Comparison of ENCODE assay signal across 39 cellular contexts in genomic region chr17:7801582-7801981, GRCh38. TPM values are rescaled to one million over a fixed set of nuclear protein-coding genes. Genes with fewer than 3 reads are reported as not detected.
"Had no signal": no experiment of that assay in that cellular context is flagged by ENCODE, and none has a peak within 500 bp of the region (broad histone marks: within the 10 kb centered on the region; RNA-seq: fewer than 3 reads in every experiment).

No MANE protein-coding gene starts in this region.

- H3K27me3 ChIP-seq: adrenal gland, body of pancreas, breast epithelium, MG63, Peyer's patch, SJSA1 had no signal

- H3K36me3 Mint-ChIP-seq: activated naive CD8-positive, alpha-beta T cell treated with anti-CD3 and anti-CD28 coated beads for 36 hours had no signal

- H3K4me3 Mint-ChIP-seq: activated B cell treated with CpG ODN at 0.5 μM for 24 hours; activated CD4-positive, alpha-beta memory T cell treated with anti-CD3 and anti-CD28 coated beads, Interleukin-2, amount 10 ng/mL, durations not matched to agents 7 days and 5 days; activated naive CD8-positive, alpha-beta T cell treated with anti-CD3 and anti-CD28 coated beads for 36 hours; activated T-cell treated with anti-CD3 and anti-CD28 coated beads, Interleukin-2, amount 50 U/mL, for 72 hours; activated T-helper 17 cell treated with anti-CD3 and anti-CD28 coated beads, Interleukin-2, amount 50 U/mL, for 72 hours had no signal

- H3K4me1 Mint-ChIP-seq: activated B cell treated with CpG ODN at 0.5 μM for 24 hours; activated CD4-positive, alpha-beta memory T cell treated with anti-CD3 and anti-CD28 coated beads, Interleukin-2, amount 10 ng/mL, durations not matched to agents 7 days and 5 days; activated naive CD8-positive, alpha-beta T cell treated with anti-CD3 and anti-CD28 coated beads for 36 hours; activated T-helper 17 cell treated with anti-CD3 and anti-CD28 coated beads, Interleukin-2, amount 50 U/mL, for 72 hours had no signal

- ATAC-seq: activated T-cell treated with anti-CD3 and anti-CD28 coated beads, Interleukin-2, amount 50 U/mL, for 72 hours; activated T-helper 17 cell treated with anti-CD3 and anti-CD28 coated beads, Interleukin-2, amount 50 U/mL, for 72 hours; body of pancreas; PC-3; SK-N-SH treated with all-trans-retinoic acid at 6 μM for 48 hours had no signal

- H3K36me3 ChIP-seq: adrenal gland, breast epithelium, MG63, Peyer's patch, SJSA1 had no signal

- H3K9me3 ChIP-seq: adrenal gland, body of pancreas, breast epithelium, MG63, Peyer's patch, SJSA1 had no signal

- H3K9me3 Mint-ChIP-seq: activated B cell treated with CpG ODN at 0.5 μM for 24 hours; activated CD4-positive, alpha-beta memory T cell treated with anti-CD3 and anti-CD28 coated beads, Interleukin-2, amount 10 ng/mL, durations not matched to agents 7 days and 5 days; activated naive CD8-positive, alpha-beta T cell treated with anti-CD3 and anti-CD28 coated beads for 36 hours; activated T-cell treated with anti-CD3 and anti-CD28 coated beads, Interleukin-2, amount 50 U/mL, for 72 hours; activated T-helper 17 cell treated with anti-CD3 and anti-CD28 coated beads, Interleukin-2, amount 50 U/mL, for 72 hours had no signal

- DNase-seq: activated B cell treated with CpG ODN at 0.5 μM for 24 hours; activated CD4-positive, alpha-beta memory T cell treated with anti-CD3 and anti-CD28 coated beads, Interleukin-2, amount 10 ng/mL, durations not matched to agents 7 days and 5 days; activated CD4-positive, alpha-beta T cell treated with anti-CD3 and anti-CD28 coated beads for 4 hours; activated CD4-positive, CD25-positive, alpha-beta regulatory T cell treated with anti-CD3 and anti-CD28 coated beads, Interleukin-2, amount 50 U/mL, for 72 hours; activated effector memory CD4-positive, alpha-beta T cell treated with anti-CD3 and anti-CD28 coated beads, Interleukin-2, amount 50 U/mL, for 16 hours; activated naive CD4-positive, alpha-beta T cell; activated naive CD4-positive, alpha-beta T cell treated with anti-CD3 and anti-CD28 coated beads, Interleukin-2, amount 50 U/mL, for 16 hours; activated naive CD8-positive, alpha-beta T cell treated with anti-CD3 and anti-CD28 coated beads for 36 hours; activated T-cell treated with anti-CD3 and anti-CD28 coated beads, Interleukin-2, amount 50 U/mL, for 1 hour; activated T-cell treated with anti-CD3 and anti-CD28 coated beads, Interleukin-2, amount 50 U/mL, for 72 hours; adrenal gland; body of pancreas; central memory CD4-positive, alpha-beta T cell; Kasumi-1; KG1; MG63; NCI-H1048; NCI-H1105 treated with DMSO at 0.1 percent for 48 hours; NCI-H1436; NCI-H1694; NCI-H1930; NCI-H2081 treated with DMSO at 0.1 percent for 48 hours; NCI-H2171; NCI-H510A; NCI-H526; NCI-H748 treated with DMSO at 0.1 percent for 48 hours; NK-92 treated with Interleukin-12 subunit alpha and Interleukin-12 subunit beta, amount 100 ng/mL, for 24 hours; PC-3; Peyer's patch; RPMI8226; SHP77 treated with DMSO at 0.1 percent for 48 hours; T-helper 1 cell; T-helper 2 cell; T-helper 9 cell had no signal

- H3K27ac Mint-ChIP-seq: activated B cell treated with CpG ODN at 0.5 μM for 24 hours; activated CD4-positive, alpha-beta memory T cell treated with anti-CD3 and anti-CD28 coated beads, Interleukin-2, amount 10 ng/mL, durations not matched to agents 7 days and 5 days; activated naive CD8-positive, alpha-beta T cell treated with anti-CD3 and anti-CD28 coated beads for 36 hours; activated T-cell treated with anti-CD3 and anti-CD28 coated beads, Interleukin-2, amount 50 U/mL, for 72 hours; activated T-helper 17 cell treated with anti-CD3 and anti-CD28 coated beads, Interleukin-2, amount 50 U/mL, for 72 hours had no signal

- H3K27ac ChIP-seq: adrenal gland, body of pancreas, breast epithelium, Peyer's patch, SJSA1, VCaP had no signal

- H3K4me1 ChIP-seq: adrenal gland, body of pancreas, breast epithelium, Peyer's patch, SJSA1 had no signal

- H3K4me3 ChIP-seq: adrenal gland, body of pancreas, breast epithelium, MG63, Peyer's patch, SJSA1 had no signal

RNA-seq across cellular contexts. Expression of gene TMEM88, which starts 53.3 kb away (rescaled TPM):
- total RNA-seq: SJSA1 had no signal
